In genomic region chr15:29451201-29451781, GRCh38 we compare ENCODE assay signal across 16 cellular contexts.
DNase-seq lines count a peak whose midpoint lies in the region; ATAC-seq and TF ChIP-seq lines count a peak whose summit lies in the region.
"Had no signal": no experiment of that assay in that cellular context is flagged by ENCODE, and none has a peak within 500 bp of the region (broad histone marks: within the 10 kb centered on the region; RNA-seq: fewer than 3 reads in every experiment).

No MANE protein-coding gene starts in this region.

- H3K27ac ChIP-seq in RWPE2 (ENCODE audit: poor library complexity, severe bottlenecking), result no peak overlapping the region

- intact Hi-C loops in left ventricle myocardium superior (cut with micrococcal nuclease), result no loop called here

- peaks cover 5% of the 10 kb centered on the region for H3K27me3 ChIP-seq in RWPE2 (ENCODE audit: insufficient read depth, poor library complexity, severe bottlenecking)

- no peak overlapping the region for H3K4me3 Mint-ChIP-seq in stimulated activated memory B cell treated with anti-CD40 and anti-IgM and Interleukin-4, amounts not matched to agents 10 μg/mL and 1 μg/mL and 100 μg/mL, for 72 hours
- H3K4me3 Mint-ChIP-seq: activated CD4-positive, alpha-beta memory T cell treated with anti-CD3 and anti-CD28 coated beads, Interleukin-2, amount 10 ng/mL, durations not matched to agents 7 days and 5 days; naive thymus-derived CD4-positive, alpha-beta T cell had no signal

- no peak overlapping the region for H3K4me3 ChIP-seq in RWPE2 (ENCODE audit: severe bottlenecking)

- no peaks in the 10 kb centered on the region for H3K36me3 Mint-ChIP-seq in stimulated activated memory B cell treated with anti-CD40 and anti-IgM and Interleukin-4, amounts not matched to agents 10 μg/mL and 1 μg/mL and 100 μg/mL, for 72 hours
- H3K36me3 Mint-ChIP-seq: activated naive CD4-positive, alpha-beta T cell treated with anti-CD3 and anti-CD28 coated beads, Interleukin-2, amount 50 U/mL, for 72 hours; naive thymus-derived CD4-positive, alpha-beta T cell had no signal

- POLR2A ChIA-PET in GM10248 (lab: Yijun Ruan, JAX), result no interaction called here

- no peaks in the 10 kb centered on the region for H3K4me1 ChIP-seq in RWPE2 (ENCODE audit: insufficient read depth, poor library complexity, severe bottlenecking)

- no peak overlapping the region for H3K27ac Mint-ChIP-seq in stimulated activated memory B cell treated with anti-CD40 and anti-IgM and Interleukin-4, amounts not matched to agents 10 μg/mL and 1 μg/mL and 100 μg/mL, for 72 hours
- H3K27ac Mint-ChIP-seq: activated CD4-positive, alpha-beta memory T cell treated with anti-CD3 and anti-CD28 coated beads, Interleukin-2, amount 10 ng/mL, durations not matched to agents 7 days and 5 days; activated naive CD4-positive, alpha-beta T cell treated with anti-CD3 and anti-CD28 coated beads, Interleukin-2, amount 50 U/mL, for 72 hours had no signal

- ATAC-seq in RWPE2 (ENCODE audit: low read depth), result peak; percentile 72
- ATAC-seq in left ventricle myocardium superior, result peak; percentile 53
- peak; percentile 18 for ATAC-seq in stimulated activated memory B cell treated with anti-CD40 and anti-IgM and Interleukin-4, amounts not matched to agents 10 μg/mL and 1 μg/mL and 100 μg/mL, for 72 hours
- ATAC-seq: activated naive CD4-positive, alpha-beta T cell treated with anti-CD3 and anti-CD28 coated beads, Interleukin-2, amount 50 U/mL, for 72 hours; naive thymus-derived CD4-positive, alpha-beta T cell had no signal

- TF ChIP-seq CTCF in RWPE2 (IDR thresholded peaks at IDR 0.05; ENCODE audit: poor library complexity, severe bottlenecking) (peak; percentile 30), GM10248 (IDR thresholded peaks at IDR 0.05; ENCODE audit: control extremely low read depth, extremely low read depth, low read depth, missing control alignments) (no peak)

- peaks cover 10% of the 10 kb centered on the region for H3K4me1 Mint-ChIP-seq in stimulated activated memory B cell treated with anti-CD40 and anti-IgM and Interleukin-4, amounts not matched to agents 10 μg/mL and 1 μg/mL and 100 μg/mL, for 72 hours

- CTCF ChIA-PET in GM10248 (lab: Yijun Ruan, JAX), result no interaction called here

- peaks cover 24% of the 10 kb centered on the region for H3K27me3 Mint-ChIP-seq in stimulated activated memory B cell treated with anti-CD40 and anti-IgM and Interleukin-4, amounts not matched to agents 10 μg/mL and 1 μg/mL and 100 μg/mL, for 72 hours
- H3K27me3 Mint-ChIP-seq: activated CD4-positive, alpha-beta memory T cell treated with anti-CD3 and anti-CD28 coated beads, Interleukin-2, amount 10 ng/mL, durations not matched to agents 7 days and 5 days had no signal

- H3K9me3 ChIP-seq in RWPE2 (ENCODE audit: severe bottlenecking), result no peaks in the 10 kb centered on the region

- DNase-seq in NCI-H2227 (lab: John Stamatoyannopoulos, UW; ENCODE audit: unreplicated experiment) (peak; percentile 1), NCI-H2227 treated with DMSO at 0.1 percent for 48 hours (lab: John Stamatoyannopoulos, UW) (no peak), RWPE2 (ENCODE audit: low spot score) (peak; percentile 71), left ventricle myocardium superior (peak; percentile 38), GM10248 (ENCODE audit: extremely low spot score) (no peak), epidermal melanocyte (ENCODE audit: insufficient read length, low spot score) (no peak), NCI-H146 (lab: John Stamatoyannopoulos, UW) (no peak)
- DNase-seq: activated CD4-positive, alpha-beta memory T cell treated with anti-CD3 and anti-CD28 coated beads, Interleukin-2, amount 10 ng/mL, durations not matched to agents 7 days and 5 days; effector CD8-positive, alpha-beta T cell; GOT3; hypothalamus; naive thymus-derived CD4-positive, alpha-beta T cell; NCI-H2081; stimulated activated CD4-positive, alpha-beta T cell treated with anti-CD3 and anti-CD28 coated beads, Interleukin-12 subunit alpha, Interleukin-12 subunit beta, amount 100 ng/mL, for 4 hours had no signal

- no peaks in the 10 kb centered on the region for H3K9me3 Mint-ChIP-seq in stimulated activated memory B cell treated with anti-CD40 and anti-IgM and Interleukin-4, amounts not matched to agents 10 μg/mL and 1 μg/mL and 100 μg/mL, for 72 hours
- H3K9me3 Mint-ChIP-seq: activated CD4-positive, alpha-beta memory T cell treated with anti-CD3 and anti-CD28 coated beads, Interleukin-2, amount 10 ng/mL, durations not matched to agents 7 days and 5 days; naive thymus-derived CD4-positive, alpha-beta T cell had no signal

- H3K36me3 ChIP-seq in RWPE2 (ENCODE audit: low read depth), result no peaks in the 10 kb centered on the region

Comparison
In these comparisons a context has a peak if more than half of its experiments do, and no peak if none do; other contexts are left out.
1. DNase-seq: peak in NCI-H2227 (single experiment), RWPE2 (single experiment) and left ventricle myocardium superior (single experiment); none in NCI-H2227 treated with DMSO at 0.1 percent for 48 hours (single experiment), GM10248 (single experiment), epidermal melanocyte (single experiment) and NCI-H146 (single experiment).
2. ATAC-seq: peak in every context shown above with its lines; median percentile 72 in RWPE2; 53 in left ventricle myocardium superior; 18 in stimulated activated memory B cell treated with anti-CD40 and anti-IgM and Interleukin-4, amounts not matched to agents 10 μg/mL and 1 μg/mL and 100 μg/mL, for 72 hours.